Comparison of ENCODE assay signal across 21 cellular contexts in genomic region chr3:13102386-13103345, GRCh38. TPM values are rescaled to one million over a fixed set of nuclear protein-coding genes. Genes with fewer than 3 reads are reported as not detected.
DNase-seq lines count a peak whose midpoint lies in the region; ATAC-seq and TF ChIP-seq lines count a peak whose summit lies in the region.
"Had no signal": no experiment of that assay in that cellular context is flagged by ENCODE, and none has a peak within 500 bp of the region (broad histone marks: within the 10 kb centered on the region; RNA-seq: fewer than 3 reads in every experiment).

No MANE protein-coding gene starts in this region.

- peak overlapping the region in 2 of 11 experiments; percentile 4 to 13; a peak in 1 of 22 replicates for H3K9ac ChIP-seq in BLaER1 treated with 17β-estradiol and CSF1 and Interleukin-3, amounts not matched to agents 10 nM and 100 nM
- H3K9ac ChIP-seq in neuronal stem cell (ENCODE audit: low read depth, low read length, poor library complexity): no peak overlapping the region

- H3K27ac Mint-ChIP-seq in stimulated activated naive B cell treated with anti-CD40 and anti-IgM and Interleukin-4, amounts not matched to agents 10 μg/mL and 1 μg/mL and 100 μg/mL, for 72 hours: peak overlapping the region; percentile 66
- H3K27ac Mint-ChIP-seq: CD4-positive, alpha-beta T cell had no signal

- H4K8ac ChIP-seq in neuronal stem cell (ENCODE audit: low read depth, low read length): no peak overlapping the region

- H2AK5ac ChIP-seq in neuronal stem cell (ENCODE audit: low read depth, low read length): peak overlapping the region; percentile 72

- no peaks in the 10 kb centered on the region; a peak in 2 of 22 replicates for H4K20me1 ChIP-seq in BLaER1 treated with 17β-estradiol and CSF1 and Interleukin-3, amounts not matched to agents 10 nM and 100 nM

- WGBS in neuronal stem cell (ENCODE audit: extremely low coverage in 2 of 2, insufficient read length in 2 of 2, insufficient replicate concordance in 1 of 2), 2 donors: no CpG with 5 or more reads among the region's 21 CpGs

- H3K9me3 ChIP-seq in BLaER1 treated with 17β-estradiol and CSF1 and Interleukin-3, amounts not matched to agents 10 nM and 100 nM (replicated peaks in 1 of 11): peaks cover 0 to 6% (median 0%) of the 10 kb centered on the region in 11 experiments; a peak in 2 of 22 replicates
- no peaks in the 10 kb centered on the region for H3K9me3 ChIP-seq in neuronal stem cell (replicated peaks in 1 of 2; ENCODE audit: control insufficient read depth in 2 of 2, insufficient read depth in 1 of 2, low read depth in 1 of 2, low read length in 2 of 2)
- H3K9me3 ChIP-seq: A549, BE2C had no signal

- H3K18ac ChIP-seq in neuronal stem cell (ENCODE audit: low read length): peak overlapping the region; percentile 39

- H3K4me2 ChIP-seq in BLaER1 treated with 17β-estradiol and CSF1 and Interleukin-3, amounts not matched to agents 10 nM and 100 nM: peak overlapping the region in 8 of 11 experiments; percentile 4 to 61 (median 40); a peak in 13 of 22 replicates
- no peak overlapping the region for H3K4me2 ChIP-seq in neuronal stem cell (ENCODE audit: insufficient read depth, low read length, poor library complexity, severe bottlenecking)
- H3K4me2 ChIP-seq: A549 had no signal

- no peaks in the 10 kb centered on the region for H3K9me3 Mint-ChIP-seq in stimulated activated naive B cell treated with anti-CD40 and anti-IgM and Interleukin-4, amounts not matched to agents 10 μg/mL and 1 μg/mL and 100 μg/mL, for 72 hours
- H3K9me3 Mint-ChIP-seq: CD4-positive, alpha-beta T cell had no signal

- H3K4me3 ChIP-seq in BLaER1 treated with 17β-estradiol and CSF1 and Interleukin-3, amounts not matched to agents 10 nM and 100 nM: no peak overlapping the region
- H3K4me3 ChIP-seq in neuronal stem cell (ENCODE audit: low read length in 2 of 2): no peak overlapping the region
- H3K4me3 ChIP-seq: A549 had no signal

- no peaks in the 10 kb centered on the region for H3K27me3 Mint-ChIP-seq in stimulated activated naive B cell treated with anti-CD40 and anti-IgM and Interleukin-4, amounts not matched to agents 10 μg/mL and 1 μg/mL and 100 μg/mL, for 72 hours
- H3K27me3 Mint-ChIP-seq: CD4-positive, alpha-beta T cell had no signal

- ATAC-seq in stimulated activated naive B cell treated with anti-CD40 and anti-IgM and Interleukin-4, amounts not matched to agents 10 μg/mL and 1 μg/mL and 100 μg/mL, for 72 hours (replicated peaks): no peak
- ATAC-seq in HG03442 (IDR thresholded peaks at IDR 0.05; ENCODE audit: unreplicated experiment): no peak
- ATAC-seq: A549, HepG2, PC-3 had no signal

- DNase-seq in neuronal stem cell (ENCODE audit: low spot score) (no peak), AG20443 (ENCODE audit: low spot score) (no peak)
- DNase-seq in stimulated activated naive B cell treated with anti-CD40 and anti-IgM and Interleukin-4, amounts not matched to agents 10 μg/mL and 1 μg/mL and 100 μg/mL, for 72 hours: no peak
- no peak for DNase-seq in stimulated activated CD4-positive, alpha-beta T cell treated with anti-CD3 and anti-CD28 coated beads, Interleukin-4, amount 100 ng/mL, for 4 hours
- DNase-seq: BE2C; CD4-positive, alpha-beta T cell; HCEC 1CT; Karpas-422; NCI-H1092 treated with DMSO at 0.1 percent for 48 hours; NCI-H1436 treated with DMSO at 0.1 percent for 48 hours; NCI-H187 treated with DMSO at 0.1 percent for 48 hours; NCI-H2171 treated with DMSO at 0.1 percent for 48 hours; NCI-H524; NCI-H774; PC-3; SHP77 had no signal

- no peaks in the 10 kb centered on the region for H3K27me3 ChIP-seq in BLaER1 treated with 17β-estradiol and CSF1 and Interleukin-3, amounts not matched to agents 10 nM and 100 nM
- peaks cover 0 to 9% (median 0%) of the 10 kb centered on the region in 3 experiments for H3K27me3 ChIP-seq in neuronal stem cell (ENCODE audit: control insufficient read depth in 3 of 3, insufficient read depth in 3 of 3, low read depth in 1 of 3, low read length in 3 of 3)
- H3K27me3 ChIP-seq: BE2C had no signal

- no peak overlapping the region for H4K91ac ChIP-seq in neuronal stem cell (ENCODE audit: low read depth, low read length, poor library complexity)

- no peak overlapping the region for H3K23ac ChIP-seq in neuronal stem cell (ENCODE audit: low read depth, low read length, poor library complexity)

- no peak overlapping the region for H3K4ac ChIP-seq in neuronal stem cell (ENCODE audit: low read length)

- H2BK120ac ChIP-seq in neuronal stem cell (ENCODE audit: low read depth, low read length): no peak overlapping the region

- H3K27ac ChIP-seq in BLaER1 treated with 17β-estradiol and CSF1 and Interleukin-3, amounts not matched to agents 10 nM and 100 nM: no peak overlapping the region
- H3K27ac ChIP-seq in VCaP: peak overlapping the region; percentile 100; the same call in 1 of the 2 replicates
- H3K27ac ChIP-seq in neuronal stem cell (replicated peaks; ENCODE audit: low read length): no peak overlapping the region
- H3K27ac ChIP-seq: A549 had no signal

- H2BK12ac ChIP-seq in neuronal stem cell (ENCODE audit: low read length): no peak overlapping the region

- no peak overlapping the region for H3K4me3 Mint-ChIP-seq in stimulated activated naive B cell treated with anti-CD40 and anti-IgM and Interleukin-4, amounts not matched to agents 10 μg/mL and 1 μg/mL and 100 μg/mL, for 72 hours
- H3K4me3 Mint-ChIP-seq: CD4-positive, alpha-beta T cell had no signal

- H3K4me1 Mint-ChIP-seq in stimulated activated naive B cell treated with anti-CD40 and anti-IgM and Interleukin-4, amounts not matched to agents 10 μg/mL and 1 μg/mL and 100 μg/mL, for 72 hours: peaks cover 16 to 35% of the 10 kb centered on the region in 2 donors

- peaks cover 10 to 73% (median 40%) of the 10 kb centered on the region in 10 experiments for H3K4me1 ChIP-seq in BLaER1 treated with 17β-estradiol and CSF1 and Interleukin-3, amounts not matched to agents 10 nM and 100 nM
- H3K4me1 ChIP-seq in neuronal stem cell (ENCODE audit: control insufficient read depth in 2 of 2, insufficient read depth in 1 of 2, low read depth in 1 of 2, low read length in 2 of 2): peaks cover 0 to 3% of the 10 kb centered on the region in 2 donors
- H3K4me1 ChIP-seq: BE2C had no signal

- H2AFZ ChIP-seq in neuronal stem cell (ENCODE audit: low read length): no peak overlapping the region

- no peaks in the 10 kb centered on the region for H3K79me1 ChIP-seq in neuronal stem cell (ENCODE audit: low read depth, low read length)

- TF ChIP-seq CTCF in VCaP (conservative IDR thresholded peaks at IDR 0.05): no peak

- no peaks in the 10 kb centered on the region for H3K36me3 Mint-ChIP-seq in stimulated activated naive B cell treated with anti-CD40 and anti-IgM and Interleukin-4, amounts not matched to agents 10 μg/mL and 1 μg/mL and 100 μg/mL, for 72 hours

- H3K14ac ChIP-seq in neuronal stem cell (ENCODE audit: low read length): peak overlapping the region; percentile 91

- H3K36me3 ChIP-seq in BLaER1 treated with 17β-estradiol and CSF1 and Interleukin-3, amounts not matched to agents 10 nM and 100 nM: no peaks in the 10 kb centered on the region
- H3K36me3 ChIP-seq in neuronal stem cell (replicated peaks in 1 of 2; ENCODE audit: control insufficient read depth in 2 of 2, insufficient read depth in 2 of 2, low read length in 2 of 2): no peaks in the 10 kb centered on the region
- H3K36me3 ChIP-seq: BE2C had no signal

- H2BK5ac ChIP-seq in neuronal stem cell (ENCODE audit: low read length): no peak overlapping the region

- H2BK15ac ChIP-seq in neuronal stem cell (ENCODE audit: low read length): peak overlapping the region; percentile 30

RNA-seq across cellular contexts. Expression of gene IQSEC1, which starts 29.4 kb away (rescaled TPM):
- polyA plus RNA-seq in neuronal stem cell (2013, experiment 1 of 2): 22.0 TPM
- 22.8 TPM for polyA plus RNA-seq in neuronal stem cell (2013, experiment 2 of 2)
